Comparison of ENCODE assay signal across 7 cellular contexts in the genomic region with DNA sequence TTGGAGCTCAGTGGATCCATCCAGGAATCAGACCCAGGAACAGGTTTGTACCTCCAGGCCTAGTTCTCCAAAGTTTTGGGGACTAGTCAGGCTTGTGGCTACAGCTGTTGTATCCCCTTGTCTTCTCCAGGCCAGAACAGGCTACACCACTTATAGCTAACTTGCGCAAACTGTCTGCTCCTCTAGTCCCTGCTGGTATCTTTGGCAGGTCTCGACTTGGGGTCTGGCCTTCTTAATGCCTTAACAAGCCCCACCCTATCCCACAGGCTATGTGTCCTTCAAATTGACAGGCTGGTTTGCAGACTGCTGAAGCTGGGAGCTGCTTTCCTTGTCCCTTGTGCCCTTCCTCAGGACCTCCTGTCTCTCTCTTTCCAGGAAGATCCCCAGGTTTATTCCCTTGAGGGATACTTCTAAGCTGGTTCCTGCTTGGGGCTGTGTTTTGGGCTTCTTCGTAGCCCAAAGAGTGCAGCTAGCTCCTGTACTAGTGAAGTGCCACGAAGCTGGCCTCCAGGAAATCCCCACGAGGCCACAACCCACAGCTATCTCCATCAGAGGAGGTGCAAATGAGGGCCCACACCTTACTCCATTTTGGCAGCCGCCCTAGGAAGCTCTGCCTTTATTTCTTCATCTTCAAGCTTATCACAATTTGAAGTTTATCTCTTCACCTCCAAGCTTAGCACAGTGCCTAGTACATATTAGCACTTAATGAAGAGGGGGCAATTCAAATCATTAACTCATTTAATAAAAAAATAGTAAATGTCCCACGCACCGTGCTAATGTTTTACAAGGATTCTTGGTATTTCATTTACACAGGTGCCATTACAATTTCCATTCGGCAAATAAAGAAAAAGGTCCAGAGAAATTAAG. TPM values are rescaled to one million over a fixed set of nuclear protein-coding genes. Genes with fewer than 3 reads are reported as not detected.
DNase-seq lines count a peak whose midpoint lies in the region; ATAC-seq and TF ChIP-seq lines count a peak whose summit lies in the region.

No MANE protein-coding gene starts in this region.

- TF ChIP-seq CTCF in fibroblast of villous mesenchyme (IDR thresholded peaks at IDR 0.05; ENCODE audit: insufficient read depth, low read depth, low read length) = no peak

- peak overlapping the region; percentile 97 for H3K4me3 ChIP-seq in fibroblast of villous mesenchyme (ENCODE audit: low read depth, low read length)

- in situ Hi-C loops in KBM-7 (cut with MboI; ENCODE audit: low pct_unique_long_range_greater_than_20kb, low sequenced_read_pairs) = no loop called here

- DNase-seq in activated CD4-positive, alpha-beta T cell treated with anti-CD3 and anti-CD28 coated beads, Interleukin-2, amount 50 U/mL, for 48 hours = peak; percentile 48 to 51
- DNase-seq in fibroblast of villous mesenchyme (ENCODE audit: low read depth) (no peak), KBM-7 (no peak), NCI-H526 (lab: John Stamatoyannopoulos, UW) (no peak), NCI-H2029 treated with DMSO at 0.1 percent for 48 hours (lab: John Stamatoyannopoulos, UW) (no peak)
- DNase-seq in stimulated activated CD4-positive, alpha-beta T cell treated with anti-CD3 and anti-CD28 coated beads, Interleukin-12 subunit alpha, Interleukin-12 subunit beta, amount 100 ng/mL, for 4 hours = peak; percentile 18

- ATAC-seq in HG03354 (IDR thresholded peaks at IDR 0.05; ENCODE audit: poor library complexity, severe bottlenecking, unreplicated experiment) = peak; percentile 14

RNA-seq across cellular contexts. Expression of a gene that starts 0.7 kb away (rescaled TPM):
- 14.7 and 19.0 TPM in 2 replicates for total RNA-seq in fibroblast of villous mesenchyme

Comparison
In these comparisons a context has a peak if more than half of its experiments do, and no peak if none do; other contexts are left out.
1. DNase-seq: peak in activated CD4-positive, alpha-beta T cell treated with anti-CD3 and anti-CD28 coated beads, Interleukin-2, amount 50 U/mL, for 48 hours (2 of 2) and stimulated activated CD4-positive, alpha-beta T cell treated with anti-CD3 and anti-CD28 coated beads, Interleukin-12 subunit alpha, Interleukin-12 subunit beta, amount 100 ng/mL, for 4 hours (single experiment); none in fibroblast of villous mesenchyme (single experiment), KBM-7 (single experiment), NCI-H526 (0 of 2) and NCI-H2029 treated with DMSO at 0.1 percent for 48 hours (single experiment).